In the genomic region with DNA sequence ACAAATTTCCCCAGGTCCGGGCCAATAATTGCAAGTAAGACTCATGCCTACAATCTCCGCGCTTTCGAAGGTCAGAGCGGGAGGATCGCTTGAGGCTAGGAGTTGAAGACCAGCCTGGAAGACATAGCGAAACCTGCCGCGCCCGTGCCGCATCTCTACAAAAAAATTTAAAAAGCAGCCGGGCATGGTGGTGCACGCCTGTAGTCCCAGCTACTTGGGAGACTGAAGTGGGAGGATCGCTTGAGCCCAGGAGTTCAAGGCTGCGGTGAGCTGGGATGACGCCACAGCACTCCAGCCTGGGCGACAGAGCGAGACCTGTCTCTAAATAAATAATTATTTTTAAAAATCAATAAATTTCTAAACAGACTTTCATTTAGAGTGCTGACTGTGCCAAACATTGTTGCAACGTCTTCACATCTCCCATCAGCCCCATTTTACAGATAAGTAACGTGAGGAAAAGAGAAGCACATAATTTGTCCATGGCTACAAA, we compare ENCODE assay signal across 8 cellular contexts. TPM values are rescaled to one million over a fixed set of nuclear protein-coding genes. Genes with fewer than 3 reads are reported as not detected.
DNase-seq lines count a peak whose midpoint lies in the region; ATAC-seq and TF ChIP-seq lines count a peak whose summit lies in the region.

No MANE protein-coding gene starts in this region.

- H3K27me3 ChIP-seq in BE2C (peaks cover 4% of the 10 kb centered on the region), thyroid gland (no peaks in the 10 kb centered on the region)

- H3K4me3 Mint-ChIP-seq in activated naive CD8-positive, alpha-beta T cell treated with anti-CD3 and anti-CD28 coated beads, Interleukin-2, amount 10 ng/mL, durations not matched to agents 7 days and 5 days = peak overlapping the region; percentile 90

- H3K9me3 ChIP-seq in BE2C (no peaks in the 10 kb centered on the region), thyroid gland (no peaks in the 10 kb centered on the region)

- intact Hi-C loops in left colon (cut with DNase I, micrococcal nuclease) (no loop called here), thyroid gland (cut with DNase I) (no loop called here)

- WGBS in thyroid gland, 2 donors = 14 to 18% methylated on average over 20 of the region's 20 CpGs

- TF ChIP-seq CTCF in BE2C (IDR thresholded peaks at IDR 0.05; ENCODE audit: low read depth, low read length) (no peak), HFF-Myc (IDR thresholded peaks at IDR 0.05; ENCODE audit: low read depth, low read length, missing control alignments) (no peak), thyroid gland (IDR thresholded peaks at IDR 0.05) (no peak)

- H3K4me1 Mint-ChIP-seq in activated naive CD8-positive, alpha-beta T cell treated with anti-CD3 and anti-CD28 coated beads, Interleukin-2, amount 10 ng/mL, durations not matched to agents 7 days and 5 days = peaks cover 6% of the 10 kb centered on the region

- H3K27ac Mint-ChIP-seq in activated naive CD8-positive, alpha-beta T cell treated with anti-CD3 and anti-CD28 coated beads, Interleukin-2, amount 10 ng/mL, durations not matched to agents 7 days and 5 days = peak overlapping the region; percentile 66

- no peak overlapping the region for H3K27ac ChIP-seq in thyroid gland

- TF ChIP-seq POLR2A in thyroid gland (IDR thresholded peaks at IDR 0.05) = no peak

- H3K36me3 Mint-ChIP-seq in activated naive CD8-positive, alpha-beta T cell treated with anti-CD3 and anti-CD28 coated beads, Interleukin-2, amount 10 ng/mL, durations not matched to agents 7 days and 5 days = no peaks in the 10 kb centered on the region

- no peaks in the 10 kb centered on the region for H3K36me3 ChIP-seq in BE2C
- no peaks in the 10 kb centered on the region for H3K36me3 ChIP-seq in thyroid gland

- H3K27me3 Mint-ChIP-seq in activated naive CD8-positive, alpha-beta T cell treated with anti-CD3 and anti-CD28 coated beads, Interleukin-2, amount 10 ng/mL, durations not matched to agents 7 days and 5 days = peaks cover 55% of the 10 kb centered on the region

- DNase-seq in BE2C = no peak
- no peak for DNase-seq in HFF-Myc (ENCODE audit: extremely low read depth, low read depth)
- DNase-seq in activated naive CD8-positive, alpha-beta T cell treated with anti-CD3 and anti-CD28 coated beads, Interleukin-2, amount 10 ng/mL, durations not matched to agents 7 days and 5 days = no peak
- DNase-seq in left colon = no peak
- DNase-seq in thyroid gland = no peak
- DNase-seq in kidney tubule cell (ENCODE audit: low spot score) = no peak
- DNase-seq in activated gamma-delta T cell (lab: John Stamatoyannopoulos, UW) = no peak

- POLR2A ChIA-PET in activated naive CD8-positive, alpha-beta T cell treated with anti-CD3 and anti-CD28 coated beads, Interleukin-2, amount 10 ng/mL, durations not matched to agents 7 days and 5 days (lab: Charles Lee) = interaction anchor here (0.8 to 2.3 kb wide), 6 partner anchors 16 to 111 kb away, joined by 3 to 9 read pairs (median 6); a partner anchor contains a TSS

- peaks cover 7% of the 10 kb centered on the region for H3K9me3 Mint-ChIP-seq in activated naive CD8-positive, alpha-beta T cell treated with anti-CD3 and anti-CD28 coated beads, Interleukin-2, amount 10 ng/mL, durations not matched to agents 7 days and 5 days

- ATAC-seq in activated naive CD8-positive, alpha-beta T cell treated with anti-CD3 and anti-CD28 coated beads, Interleukin-2, amount 10 ng/mL, durations not matched to agents 7 days and 5 days (ENCODE audit: low read depth) = peak; percentile 35
- ATAC-seq in left colon = peak; percentile 35
- no peak for ATAC-seq in GM18511 (IDR thresholded peaks at IDR 0.05; ENCODE audit: unreplicated experiment)

- H3K4me1 ChIP-seq in BE2C (no peaks in the 10 kb centered on the region), thyroid gland (peaks cover 7 to 10% of the 10 kb centered on the region in 2 donors)

- H3K4me3 ChIP-seq in BE2C (ENCODE audit: low read depth, low read length) (peak overlapping the region; percentile 66), HFF-Myc (replicated peaks; ENCODE audit: low read depth, low read length) (peak overlapping the region; percentile 76), thyroid gland (replicated peaks in 1 of 3) (peak overlapping the region; percentile 31 to 61 (median 53))

RNA-seq across cellular contexts. Expression of a gene that starts 0.5 kb away (rescaled TPM):
- not detected for polyA plus RNA-seq in BE2C (2012; ENCODE audit: insufficient read depth, insufficient read length, low read depth)
- under 1 TPM in 1 of 2 experiments, not detected in 1; 0.25 TPM for total RNA-seq in activated naive CD8-positive, alpha-beta T cell treated with anti-CD3 and anti-CD28 coated beads, Interleukin-2, amount 10 ng/mL, durations not matched to agents 7 days and 5 days
- total RNA-seq in left colon (under 1 TPM; 0.34 to 0.40 TPM), thyroid gland (10 to 100 TPM in 2 of 4 donors, 1 to 10 TPM in 2; 8.2 to 16.9 (median 11.5) TPM)

RNA-seq across cellular contexts. Expression of a gene that starts 22.0 kb away (rescaled TPM):
- polyA plus RNA-seq in BE2C (2012; ENCODE audit: insufficient read depth, insufficient read length, low read depth) = 83.4 TPM
- 10 to 100 TPM; 92.2 to 97.7 TPM for total RNA-seq in activated naive CD8-positive, alpha-beta T cell treated with anti-CD3 and anti-CD28 coated beads, Interleukin-2, amount 10 ng/mL, durations not matched to agents 7 days and 5 days
- total RNA-seq in left colon = 10 to 100 TPM; 67.5 to 71.2 TPM
- 100 to 1,000 TPM in 2 of 4 donors, 10 to 100 TPM in 2; 86.1 to 129 (median 102) TPM for total RNA-seq in thyroid gland

RNA-seq across cellular contexts. Expression of a gene that starts 36.3 kb away (rescaled TPM):
- 0.68 TPM for polyA plus RNA-seq in BE2C (2012; ENCODE audit: insufficient read depth, insufficient read length, low read depth)
- total RNA-seq in activated naive CD8-positive, alpha-beta T cell treated with anti-CD3 and anti-CD28 coated beads, Interleukin-2, amount 10 ng/mL, durations not matched to agents 7 days and 5 days = 1 to 10 TPM; 1.4 TPM
- total RNA-seq in left colon = 10 to 100 TPM; 13.7 to 27.9 TPM
- 10 to 100 TPM in 3 of 4 donors, 1 to 10 TPM in 1; 7.5 to 16.3 (median 12.8) TPM for total RNA-seq in thyroid gland

Comparison
In these comparisons a context has a peak if more than half of its experiments do, and no peak if none do; other contexts are left out.
1. RNA of a gene that starts 0.5 kb away (total RNA-seq): 8.2 to 16.9 TPM in thyroid gland; 0.34 to 0.40 TPM in left colon and 0.25 TPM in activated naive CD8-positive, alpha-beta T cell treated with anti-CD3 and anti-CD28 coated beads, Interleukin-2, amount 10 ng/mL, durations not matched to agents 7 days and 5 days; every median in the first group is over 4 times any median in the second.
2. Peak in every context shown above with its lines, with median percentiles within 50 percentile points of each other: H3K4me3 ChIP-seq.